ENCODE assay signal across 1 cellular context in the genomic region with DNA sequence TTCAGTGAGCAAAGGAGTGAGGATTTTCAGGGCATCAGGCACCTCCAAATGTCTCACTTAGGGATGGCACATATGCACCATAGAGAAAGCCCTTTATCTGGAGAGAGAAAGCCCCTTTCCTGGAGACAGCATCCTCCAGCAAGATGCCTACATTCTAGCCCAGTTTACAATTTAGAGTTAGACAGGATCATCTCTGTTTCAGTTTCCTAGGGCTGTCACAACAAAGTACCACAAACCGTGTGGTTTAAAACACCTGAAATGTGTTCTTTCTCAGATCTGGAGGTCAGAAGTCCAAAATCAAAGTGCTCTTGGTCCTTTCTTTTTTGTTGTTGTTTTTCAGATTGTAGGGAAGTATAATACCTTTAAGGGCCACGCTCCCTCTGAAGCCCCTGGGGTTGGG.
TF ChIP-seq lines count a peak whose summit lies in the region.

No MANE protein-coding gene starts in this region.

TF ChIP-seq in IMR-90, 13 proteins besides CTCF, POLR2A, EP300 and RAD21:
- TF ChIP-seq BHLHE40 (IDR thresholded peaks at IDR 0.05; ENCODE audit: low read depth, low read length) (no peak), SMC3 (IDR thresholded peaks at IDR 0.05; ENCODE audit: low read depth, low read length) (no peak), FOS (IDR thresholded peaks at IDR 0.05; ENCODE audit: low read depth, low read length) (no peak), MXI1 (IDR thresholded peaks at IDR 0.05; ENCODE audit: borderline replicate concordance, low read depth, low read length) (no peak), NFE2L2 (IDR thresholded peaks at IDR 0.05; ENCODE audit: low read depth, low read length) (no peak), RCOR1 (IDR thresholded peaks at IDR 0.05; ENCODE audit: insufficient replicate concordance, low read length) (no peak), CEBPB (IDR thresholded peaks at IDR 0.05; ENCODE audit: low read depth, low read length) (no peak), MAZ (IDR thresholded peaks at IDR 0.05; ENCODE audit: borderline replicate concordance, low read depth, low read length) (no peak), MAFK (IDR thresholded peaks at IDR 0.05; ENCODE audit: low read depth, low read length) (no peak), RFX5 (IDR thresholded peaks at IDR 0.05; ENCODE audit: low read depth, low read length) (no peak), CHD1 (IDR thresholded peaks at IDR 0.05; ENCODE audit: low read depth, low read length) (no peak)
- TF ChIP-seq, protein P1, sequence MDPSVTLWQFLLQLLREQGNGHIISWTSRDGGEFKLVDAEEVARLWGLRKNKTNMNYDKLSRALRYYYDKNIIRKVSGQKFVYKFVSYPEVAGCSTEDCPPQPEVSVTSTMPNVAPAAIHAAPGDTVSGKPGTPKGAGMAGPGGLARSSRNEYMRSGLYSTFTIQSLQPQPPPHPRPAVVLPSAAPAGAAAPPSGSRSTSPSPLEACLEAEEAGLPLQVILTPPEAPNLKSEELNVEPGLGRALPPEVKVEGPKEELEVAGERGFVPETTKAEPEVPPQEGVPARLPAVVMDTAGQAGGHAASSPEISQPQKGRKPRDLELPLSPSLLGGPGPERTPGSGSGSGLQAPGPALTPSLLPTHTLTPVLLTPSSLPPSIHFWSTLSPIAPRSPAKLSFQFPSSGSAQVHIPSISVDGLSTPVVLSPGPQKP (IDR thresholded peaks at IDR 0.05; ENCODE audit: borderline replicate concordance, low read depth, low read length), result no peak
- TF ChIP-seq, protein P2, sequence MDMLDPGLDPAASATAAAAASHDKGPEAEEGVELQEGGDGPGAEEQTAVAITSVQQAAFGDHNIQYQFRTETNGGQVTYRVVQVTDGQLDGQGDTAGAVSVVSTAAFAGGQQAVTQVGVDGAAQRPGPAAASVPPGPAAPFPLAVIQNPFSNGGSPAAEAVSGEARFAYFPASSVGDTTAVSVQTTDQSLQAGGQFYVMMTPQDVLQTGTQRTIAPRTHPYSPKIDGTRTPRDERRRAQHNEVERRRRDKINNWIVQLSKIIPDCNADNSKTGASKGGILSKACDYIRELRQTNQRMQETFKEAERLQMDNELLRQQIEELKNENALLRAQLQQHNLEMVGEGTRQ (IDR thresholded peaks at IDR 0.05; ENCODE audit: low read depth, low read length), result no peak
